8 cellular contexts compared by ENCODE assay signal in the genomic region with DNA sequence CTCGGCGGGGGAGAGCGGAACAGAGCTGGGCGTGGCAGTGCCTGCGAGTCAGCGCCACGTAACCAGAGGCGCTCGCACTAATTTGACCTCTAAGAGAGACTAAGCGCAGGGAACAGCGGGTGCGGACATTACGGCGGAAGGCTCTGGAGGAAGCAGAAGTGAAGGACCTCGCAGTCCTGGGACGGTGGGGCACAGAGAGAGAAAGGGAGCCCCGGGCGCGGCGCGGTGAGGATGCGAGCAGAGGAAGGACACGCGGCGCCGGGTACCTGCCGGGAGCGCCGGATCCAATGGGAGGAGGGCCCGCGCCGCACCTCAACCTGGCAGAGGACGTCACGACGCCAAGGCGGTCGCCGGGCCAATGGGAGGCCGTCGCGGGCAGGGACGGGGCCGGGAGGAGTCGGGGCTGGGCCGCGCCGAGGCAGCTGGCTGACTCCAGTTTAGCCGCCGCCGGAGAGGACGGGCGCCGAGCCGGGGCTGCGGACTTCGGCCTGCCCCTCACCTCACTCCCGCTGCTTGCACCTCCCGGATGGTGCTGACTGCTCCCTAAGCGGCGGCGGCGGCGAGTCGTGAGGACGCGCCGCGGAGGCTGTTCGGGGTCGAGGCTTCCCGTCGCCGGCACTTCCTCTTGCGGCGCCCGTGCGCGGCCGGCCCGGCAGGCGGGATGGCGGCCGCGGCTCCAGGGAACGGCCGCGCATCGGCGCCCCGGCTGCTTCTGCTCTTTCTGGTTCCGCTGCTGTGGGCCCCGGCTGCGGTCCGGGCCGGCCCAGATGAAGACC.
DNase-seq lines count a peak whose midpoint lies in the region; ATAC-seq and TF ChIP-seq lines count a peak whose summit lies in the region.

A gene with protein sequence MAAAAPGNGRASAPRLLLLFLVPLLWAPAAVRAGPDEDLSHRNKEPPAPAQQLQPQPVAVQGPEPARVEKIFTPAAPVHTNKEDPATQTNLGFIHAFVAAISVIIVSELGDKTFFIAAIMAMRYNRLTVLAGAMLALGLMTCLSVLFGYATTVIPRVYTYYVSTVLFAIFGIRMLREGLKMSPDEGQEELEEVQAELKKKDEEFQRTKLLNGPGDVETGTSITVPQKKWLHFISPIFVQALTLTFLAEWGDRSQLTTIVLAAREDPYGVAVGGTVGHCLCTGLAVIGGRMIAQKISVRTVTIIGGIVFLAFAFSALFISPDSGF (plus strand): TSS at position 429 of the 776 bp plus-strand sequence. CDS start 233 bp downstream, at position 662.

- no peak for TF ChIP-seq CTCF in AG10803 (conservative IDR thresholded peaks at IDR 0.05; ENCODE audit: low read length)

- H3K27ac Mint-ChIP-seq in central memory CD8-positive, alpha-beta T cell (ENCODE audit: low read depth), result peak within 1 kb of the TSS; percentile 100

- H3K4me1 Mint-ChIP-seq in central memory CD8-positive, alpha-beta T cell, result peaks cover 38% of the 10 kb centered on the region

- no peaks in the 10 kb centered on the region for H3K9me3 Mint-ChIP-seq in central memory CD8-positive, alpha-beta T cell

- peak; percentile 82 for DNase-seq in AG10803 (ENCODE audit: low read depth)
- DNase-seq in NCI-H446 (lab: John Stamatoyannopoulos, UW), result peak; percentile 76 to 88
- DNase-seq in central memory CD8-positive, alpha-beta T cell (ENCODE audit: low spot score in 2 of 2), result peak; percentile 77 to 80
- DNase-seq in islet precursor cell, result peak; percentile 97
- peak; percentile 81 to 89 (median 83) for DNase-seq in stimulated activated CD4-positive, alpha-beta T cell treated with anti-CD3 and anti-CD28 coated beads, Interleukin-12 subunit alpha, Interleukin-12 subunit beta, amount 100 ng/mL, for 48 hours (ENCODE audit: low read depth in 2 of 3, low spot score in 1 of 3)

- peak within 1 kb of the TSS; percentile 84 for H3K4me3 ChIP-seq in AG10803 (ENCODE audit: low read length)

- peak within 1 kb of the TSS; percentile 95 for H3K4me3 Mint-ChIP-seq in central memory CD8-positive, alpha-beta T cell

- H3K36me3 Mint-ChIP-seq in central memory CD8-positive, alpha-beta T cell (ENCODE audit: insufficient read depth), result peaks cover 17% of the 10 kb centered on the region

- H3K27me3 Mint-ChIP-seq in central memory CD8-positive, alpha-beta T cell, result no peaks in the 10 kb centered on the region

- ATAC-seq in GM19043 (IDR thresholded peaks at IDR 0.05; ENCODE audit: low read depth, unreplicated experiment), result peak; percentile 86
- ATAC-seq in HG03354 (IDR thresholded peaks at IDR 0.05; ENCODE audit: poor library complexity, severe bottlenecking, unreplicated experiment), result peak; percentile 94
- peak; percentile 97 to 98 for ATAC-seq in activated CD4-positive, CD25-positive, alpha-beta regulatory T cell treated with anti-CD3 and anti-CD28 coated beads, Interleukin-2, amount 50 U/mL, for 24 hours
- peak; percentile 91 for ATAC-seq in central memory CD8-positive, alpha-beta T cell (replicated peaks; ENCODE audit: extremely low read depth, poor library complexity, severe bottlenecking)

Comparison
In these comparisons a context has a peak if more than half of its experiments do, and no peak if none do; other contexts are left out.
1. Peak in every context shown above with its lines: DNase-seq, ATAC-seq and H3K4me3 ChIP-seq.